2 cellular contexts compared by ENCODE assay signal in genomic region chr16:75224683-75225082, GRCh38.
TF ChIP-seq lines count a peak whose summit lies in the region.

No MANE protein-coding gene starts in this region.

TF ChIP-seq in K562, 482 proteins besides CTCF, POLR2A, EP300 and RAD21:
- TF ChIP-seq YBX1 (IDR thresholded peaks at IDR 0.05) (no peak), BRCA1 (IDR thresholded peaks at IDR 0.05) (no peak), BRCA1 (CRISPR knock-in tag; IDR thresholded peaks at IDR 0.05) (no peak), ZNF79 (CRISPR knock-in tag; IDR thresholded peaks at IDR 0.05; ENCODE audit: low read depth) (no peak), ZNF174 (CRISPR knock-in tag; IDR thresholded peaks at IDR 0.05) (no peak), FOSL1 (tag; conservative IDR thresholded peaks at IDR 0.05) (no peak), RFX1 (IDR thresholded peaks at IDR 0.05) (no peak), GTF2E2 (tag; IDR thresholded peaks at IDR 0.05) (no peak), PYGO2 (tag; IDR thresholded peaks at IDR 0.05) (no peak), CBX2 (IDR thresholded peaks at IDR 0.05; ENCODE audit: insufficient read depth, low read length, poor library complexity, severe bottlenecking) (no peak), SAFB2 (IDR thresholded peaks at IDR 0.05; ENCODE audit: borderline replicate concordance, low read depth, low read length, severe bottlenecking) (no peak), KDM5B (IDR thresholded peaks at IDR 0.05; ENCODE audit: insufficient replicate concordance, low read depth, low read length) (no peak), ZBED1 (IDR thresholded peaks at IDR 0.05) (no peak), KLF16 (IDR thresholded peaks at IDR 0.05) (no peak), HDGF (IDR thresholded peaks at IDR 0.05) (no peak), DIDO1 (tag; IDR thresholded peaks at IDR 0.05; ENCODE audit: low read depth) (no peak), RFX7 (CRISPR knock-in tag; IDR thresholded peaks at IDR 0.05) (no peak)
- TF ChIP-seq, protein P1, sequence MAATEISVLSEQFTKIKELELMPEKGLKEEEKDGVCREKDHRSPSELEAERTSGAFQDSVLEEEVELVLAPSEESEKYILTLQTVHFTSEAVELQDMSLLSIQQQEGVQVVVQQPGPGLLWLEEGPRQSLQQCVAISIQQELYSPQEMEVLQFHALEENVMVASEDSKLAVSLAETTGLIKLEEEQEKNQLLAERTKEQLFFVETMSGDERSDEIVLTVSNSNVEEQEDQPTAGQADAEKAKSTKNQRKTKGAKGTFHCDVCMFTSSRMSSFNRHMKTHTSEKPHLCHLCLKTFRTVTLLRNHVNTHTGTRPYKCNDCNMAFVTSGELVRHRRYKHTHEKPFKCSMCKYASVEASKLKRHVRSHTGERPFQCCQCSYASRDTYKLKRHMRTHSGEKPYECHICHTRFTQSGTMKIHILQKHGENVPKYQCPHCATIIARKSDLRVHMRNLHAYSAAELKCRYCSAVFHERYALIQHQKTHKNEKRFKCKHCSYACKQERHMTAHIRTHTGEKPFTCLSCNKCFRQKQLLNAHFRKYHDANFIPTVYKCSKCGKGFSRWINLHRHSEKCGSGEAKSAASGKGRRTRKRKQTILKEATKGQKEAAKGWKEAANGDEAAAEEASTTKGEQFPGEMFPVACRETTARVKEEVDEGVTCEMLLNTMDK (IDR thresholded peaks at IDR 0.05; ENCODE audit: borderline replicate concordance, insufficient read depth, low read depth, low read length, poor library complexity, severe bottlenecking), result no peak
- TF ChIP-seq, protein P2, sequence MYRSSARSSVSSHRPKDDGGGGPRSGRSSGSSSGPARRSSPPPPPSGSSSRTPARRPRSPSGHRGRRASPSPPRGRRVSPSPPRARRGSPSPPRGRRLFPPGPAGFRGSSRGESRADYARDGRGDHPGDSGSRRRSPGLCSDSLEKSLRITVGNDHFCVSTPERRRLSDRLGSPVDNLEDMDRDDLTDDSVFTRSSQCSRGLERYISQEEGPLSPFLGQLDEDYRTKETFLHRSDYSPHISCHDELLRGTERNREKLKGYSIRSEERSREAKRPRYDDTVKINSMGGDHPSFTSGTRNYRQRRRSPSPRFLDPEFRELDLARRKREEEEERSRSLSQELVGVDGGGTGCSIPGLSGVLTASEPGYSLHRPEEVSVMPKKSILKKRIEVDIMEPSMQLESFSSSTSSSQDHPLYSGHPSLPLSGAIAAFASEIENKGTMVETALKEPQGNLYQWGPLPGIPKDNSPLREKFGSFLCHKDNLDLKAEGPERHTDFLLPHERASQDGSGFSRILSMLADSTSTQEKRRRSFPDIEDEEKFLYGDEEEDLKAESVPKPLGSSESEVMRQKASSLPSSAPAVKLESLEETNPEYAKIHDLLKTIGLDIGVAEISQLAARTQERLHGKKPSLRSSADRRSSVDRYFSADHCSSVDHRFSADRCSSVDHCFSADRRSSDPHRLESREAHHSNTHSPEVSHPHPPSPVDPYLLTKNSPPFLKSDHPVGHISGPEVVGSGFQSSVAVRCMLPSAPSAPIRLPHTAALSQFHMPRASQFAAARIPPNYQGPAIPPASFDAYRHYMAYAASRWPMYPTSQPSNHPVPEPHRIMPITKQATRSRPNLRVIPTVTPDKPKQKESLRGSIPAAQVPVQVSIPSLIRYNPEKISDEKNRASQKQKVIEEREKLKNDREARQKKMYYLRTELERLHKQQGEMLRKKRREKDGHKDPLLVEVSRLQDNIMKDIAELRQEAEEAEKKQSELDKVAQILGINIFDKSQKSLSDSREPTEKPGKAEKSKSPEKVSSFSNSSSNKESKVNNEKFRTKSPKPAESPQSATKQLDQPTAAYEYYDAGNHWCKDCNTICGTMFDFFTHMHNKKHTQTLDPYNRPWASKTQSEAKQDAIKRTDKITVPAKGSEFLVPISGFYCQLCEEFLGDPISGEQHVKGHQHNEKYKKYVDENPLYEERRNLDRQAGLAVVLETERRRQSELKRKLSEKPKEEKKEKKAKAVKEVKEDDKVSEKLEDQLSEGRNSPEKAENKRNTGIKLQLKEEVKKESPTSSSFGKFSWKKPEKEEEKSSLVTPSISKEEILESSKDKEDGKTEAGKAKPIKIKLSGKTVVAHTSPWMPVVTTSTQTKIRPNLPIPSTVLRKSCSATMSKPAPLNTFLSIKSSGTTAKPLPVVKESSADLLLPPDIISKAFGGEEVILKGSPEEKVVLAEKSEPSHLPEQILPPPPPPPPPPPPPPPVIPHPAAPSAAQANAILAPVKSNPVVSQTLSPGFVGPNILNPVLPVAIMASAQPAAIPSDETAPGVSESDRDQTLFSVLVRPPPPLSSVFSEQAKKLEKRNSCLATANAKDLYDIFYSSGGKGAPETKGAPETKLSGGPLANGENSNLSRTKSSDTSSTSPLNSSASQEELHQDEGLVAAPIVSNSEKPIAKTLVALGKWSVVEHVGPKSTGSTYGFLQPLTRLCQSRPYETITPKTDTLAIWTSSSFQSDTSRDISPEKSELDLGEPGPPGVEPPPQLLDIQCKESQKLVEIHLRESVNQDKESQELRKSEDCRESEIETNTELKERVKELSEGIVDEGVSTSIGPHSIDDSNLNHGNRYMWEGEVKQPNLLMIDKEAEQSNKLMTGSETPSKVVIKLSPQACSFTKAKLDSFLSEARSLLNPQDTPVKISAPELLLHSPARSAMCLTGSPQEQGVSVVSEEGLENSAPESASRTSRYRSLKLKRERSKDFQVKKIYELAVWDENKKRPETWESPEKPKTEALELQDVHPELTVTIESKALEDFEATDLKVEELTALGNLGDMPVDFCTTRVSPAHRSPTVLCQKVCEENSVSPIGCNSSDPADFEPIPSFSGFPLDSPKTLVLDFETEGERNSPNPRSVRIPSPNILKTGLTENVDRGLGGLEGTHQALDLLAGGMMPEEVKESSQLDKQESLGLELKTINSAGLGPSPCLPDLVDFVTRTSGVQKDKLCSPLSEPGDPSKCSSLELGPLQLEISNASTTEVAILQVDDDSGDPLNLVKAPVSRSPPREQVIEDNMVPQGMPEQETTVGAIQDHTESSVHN (IDR thresholded peaks at IDR 0.05; ENCODE audit: borderline replicate concordance in 1 of 2, low read depth in 1 of 2), result no peak
TF ChIP-seq in K562: peak in this region for 0.

TF ChIP-seq in HepG2, 621 proteins besides CTCF, POLR2A, EP300 and RAD21:
- TF ChIP-seq POLR2G (IDR thresholded peaks at IDR 0.05; ENCODE audit: low read depth, low read length), result 0 out of 2 replicates have a peak, but pooled peaks have one; percentile 12
- TF ChIP-seq TBP (CRISPR knock-in tag; IDR thresholded peaks at IDR 0.05), result no peak
- TF ChIP-seq ZNF30 (CRISPR knock-in tag; IDR thresholded peaks at IDR 0.05), result 0 out of 2 replicates have a peak, but pooled peaks have one; percentile 33
